ENCODE assay signal across 8 cellular contexts in the genomic region with DNA sequence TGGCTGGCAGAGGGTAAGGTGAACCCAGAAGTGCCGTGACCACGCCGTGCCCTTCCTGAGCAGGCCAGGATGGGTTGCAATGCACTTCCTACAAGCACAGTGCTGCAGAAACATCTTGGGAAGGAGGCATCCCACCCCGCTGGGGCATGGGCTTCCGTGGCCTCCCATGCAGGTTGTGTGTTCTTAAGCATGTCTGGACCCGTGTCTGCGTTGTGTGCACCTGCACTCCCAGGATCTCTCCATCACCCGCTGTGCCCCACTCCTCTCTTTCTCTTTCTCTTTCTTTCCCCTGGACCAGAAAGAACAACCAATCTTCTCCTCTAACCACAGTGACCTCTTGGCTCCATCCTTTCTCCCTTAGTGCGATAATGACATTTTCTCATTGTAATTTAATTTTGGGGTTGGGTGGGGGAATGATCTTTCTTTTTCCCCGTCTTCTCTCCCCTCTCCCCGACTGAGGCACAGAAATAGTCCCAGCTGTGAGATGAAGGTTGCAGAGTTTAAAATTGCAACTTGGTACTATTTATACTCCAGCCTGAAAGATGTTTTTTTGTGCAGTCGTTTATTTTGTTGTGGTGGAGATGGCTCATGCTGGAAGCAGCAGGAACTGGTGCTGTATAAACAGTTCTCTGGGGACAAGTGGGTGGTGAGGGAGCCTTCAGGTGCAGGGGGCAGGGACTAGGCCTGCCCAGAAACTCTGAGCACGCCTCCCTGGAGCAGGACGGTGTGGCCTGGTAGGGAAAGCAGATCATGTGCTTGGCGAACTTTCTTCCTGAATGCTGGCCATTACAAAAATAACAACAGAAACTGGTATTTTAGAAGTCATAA. TPM values are rescaled to one million over a fixed set of nuclear protein-coding genes. Genes with fewer than 3 reads are reported as not detected.
DNase-seq lines count a peak whose midpoint lies in the region; ATAC-seq and TF ChIP-seq lines count a peak whose summit lies in the region.

No MANE protein-coding gene starts in this region.

- H3K27ac ChIP-seq in SK-N-SH (ENCODE audit: low read depth in 2 of 2, low read length in 1 of 2), result no peak overlapping the region
- H3K27ac ChIP-seq in neural progenitor cell, result no peak overlapping the region
- no peak overlapping the region for H3K27ac ChIP-seq in substantia nigra (ENCODE audit: low read depth, low read length, poor library complexity, severe bottlenecking)

- H3K79me2 ChIP-seq in SK-N-SH (ENCODE audit: insufficient read depth), result peaks cover 16% of the 10 kb centered on the region; the same call in 1 of the 2 replicates
- no peaks in the 10 kb centered on the region for H3K79me2 ChIP-seq in neural progenitor cell (ENCODE audit: low read depth)

- H3K27me3 ChIP-seq in SK-N-SH (ENCODE audit: insufficient read depth), result no peaks in the 10 kb centered on the region
- no peaks in the 10 kb centered on the region for H3K27me3 ChIP-seq in neural progenitor cell

- H3F3A ChIP-seq in SK-N-SH (replicated peaks; ENCODE audit: insufficient read depth) (peaks cover 8% of the 10 kb centered on the region), neural progenitor cell (ENCODE audit: low read depth) (peaks cover 13% of the 10 kb centered on the region)

- peaks cover 64% of the 10 kb centered on the region for H3K4me1 Mint-ChIP-seq in activated CD8-positive, alpha-beta T cell treated with anti-CD3 and anti-CD28 coated beads for 36 hours (ENCODE audit: low read depth)
- peaks cover 30% of the 10 kb centered on the region for H3K4me1 Mint-ChIP-seq in neural progenitor cell

- H3K4me3 Mint-ChIP-seq in activated CD8-positive, alpha-beta T cell treated with anti-CD3 and anti-CD28 coated beads for 36 hours, result peak overlapping the region; percentile 69
- no peak overlapping the region for H3K4me3 Mint-ChIP-seq in neural progenitor cell

- H3K4me1 ChIP-seq in SK-N-SH (ENCODE audit: control insufficient read depth in 1 of 2, insufficient read depth in 2 of 2, low read depth in 1 of 2, low read length in 1 of 2), result peaks cover 6 to 12% of the 10 kb centered on the region in 2 experiments; a peak in 2 of 4 replicates
- no peaks in the 10 kb centered on the region for H3K4me1 ChIP-seq in neural progenitor cell

- H3K9me3 ChIP-seq in SK-N-SH (no peaks in the 10 kb centered on the region), neural progenitor cell (ENCODE audit: low read depth) (no peaks in the 10 kb centered on the region)

- H3K27me3 Mint-ChIP-seq in activated CD8-positive, alpha-beta T cell treated with anti-CD3 and anti-CD28 coated beads for 36 hours, result no peaks in the 10 kb centered on the region
- peaks cover 2% of the 10 kb centered on the region for H3K27me3 Mint-ChIP-seq in neural progenitor cell (ENCODE audit: insufficient read depth, low read depth)

- POLR2A ChIA-PET in SK-N-SH (lab: Yijun Ruan, JAX), result no interaction called here
- POLR2A ChIA-PET in activated CD8-positive, alpha-beta T cell treated with anti-CD3 and anti-CD28 coated beads for 36 hours (lab: Charles Lee), result interaction anchor here (0.5 to 6.0 kb wide), 6 partner anchors 9 to 141 kb away, joined by 3 to 25 read pairs (median 4); a partner anchor contains a TSS

- H4K20me1 ChIP-seq in SK-N-SH (ENCODE audit: insufficient read depth), result no peaks in the 10 kb centered on the region
- H4K20me1 ChIP-seq in neural progenitor cell (ENCODE audit: low read depth), result no peaks in the 10 kb centered on the region

- H3K9ac ChIP-seq in SK-N-SH (no peak overlapping the region), neural progenitor cell (no peak overlapping the region)

- TF ChIP-seq EP300 in SK-N-SH (IDR thresholded peaks at IDR 0.05; ENCODE audit: borderline replicate concordance in 1 of 2, low read depth in 1 of 2, low read length in 1 of 2), result no peak

- DNase-seq in SK-N-SH (no peak), neural progenitor cell (ENCODE audit: low spot score) (no peak), substantia nigra (lab: John Stamatoyannopoulos, UW) (no peak), medulla oblongata (ENCODE audit: extremely low spot score) (no peak), DMS 273 treated with DMSO at 0.1 percent for 48 hours (lab: John Stamatoyannopoulos, UW) (no peak)
- DNase-seq in activated CD8-positive, alpha-beta T cell treated with anti-CD3 and anti-CD28 coated beads for 36 hours, result peak; percentile 45

- H3K36me3 Mint-ChIP-seq in activated CD8-positive, alpha-beta T cell treated with anti-CD3 and anti-CD28 coated beads for 36 hours (ENCODE audit: low read depth), result peaks cover 16% of the 10 kb centered on the region
- H3K36me3 Mint-ChIP-seq in neural progenitor cell, result peaks cover 7% of the 10 kb centered on the region

- CTCF ChIA-PET in SK-N-SH (lab: Yijun Ruan, JAX), result interaction anchor here (1.1 to 1.6 kb wide), 5 partner anchors 21 to 116 kb away, joined by 3 to 8 read pairs (median 5); a partner anchor contains a TSS
- CTCF ChIA-PET in activated CD8-positive, alpha-beta T cell treated with anti-CD3 and anti-CD28 coated beads for 36 hours (lab: Charles Lee), result interaction anchor here (1.2 to 10.1 kb wide), 3 partner anchors 9 to 114 kb away, joined by 3 to 112 read pairs (median 3); a partner anchor contains a TSS

- H3K36me3 ChIP-seq in SK-N-SH (replicated peaks in 1 of 2; ENCODE audit: control insufficient read depth in 1 of 2, insufficient read depth in 2 of 2, low read length in 1 of 2) (no peaks in the 10 kb centered on the region), neural progenitor cell (no peaks in the 10 kb centered on the region)

- peak overlapping the region; percentile 90 for H3K27ac Mint-ChIP-seq in activated CD8-positive, alpha-beta T cell treated with anti-CD3 and anti-CD28 coated beads for 36 hours
- peak overlapping the region; percentile 3 for H3K27ac Mint-ChIP-seq in neural progenitor cell

- H2AFZ ChIP-seq in SK-N-SH (ENCODE audit: low read depth), result no peak overlapping the region
- no peak overlapping the region for H2AFZ ChIP-seq in neural progenitor cell (replicated peaks)

- intact Hi-C loops in activated CD8-positive, alpha-beta T cell treated with anti-CD3 and anti-CD28 coated beads for 36 hours (cut with micrococcal nuclease), result loop anchor here (5.0 kb wide), 1 partner anchor 112 kb away; no protein-coding TSS in a partner anchor

- no peaks in the 10 kb centered on the region for H3K9me3 Mint-ChIP-seq in activated CD8-positive, alpha-beta T cell treated with anti-CD3 and anti-CD28 coated beads for 36 hours
- no peaks in the 10 kb centered on the region for H3K9me3 Mint-ChIP-seq in neural progenitor cell

- 77% methylated on average over 14 of the region's 15 CpGs for whole genome bisulfite sequencing in SK-N-SH (ENCODE audit: low lambda C conversion rate)

- no peaks in the 10 kb centered on the region for H3K9me2 ChIP-seq in SK-N-SH

- H3K4me2 ChIP-seq in SK-N-SH (peak overlapping the region; percentile 25; the same call in 1 of the 2 replicates), neural progenitor cell (no peak overlapping the region)

- no peak for TF ChIP-seq RAD21 in SK-N-SH (IDR thresholded peaks at IDR 0.05; ENCODE audit: low read length)

- TF ChIP-seq CTCF in SK-N-SH (IDR thresholded peaks at IDR 0.05) (no peak), neural progenitor cell (IDR thresholded peaks at IDR 0.05) (no peak)
- TF ChIP-seq CTCF in activated CD8-positive, alpha-beta T cell treated with anti-CD3 and anti-CD28 coated beads for 36 hours (IDR thresholded peaks at IDR 0.05), result no peak

- H3K4me3 ChIP-seq in SK-N-SH (ENCODE audit: low read depth in 2 of 2, low read length in 1 of 2) (no peak overlapping the region), neural progenitor cell (no peak overlapping the region)

- no peak for ATAC-seq in SK-N-SH treated with all-trans-retinoic acid at 6 μM for 48 hours
- peak; percentile 38 for ATAC-seq in HG03095 (IDR thresholded peaks at IDR 0.05; ENCODE audit: unreplicated experiment)
- ATAC-seq in activated CD8-positive, alpha-beta T cell treated with anti-CD3 and anti-CD28 coated beads for 36 hours, result peak; percentile 38

TF ChIP-seq in SK-N-SH, 30 proteins besides CTCF, POLR2A, EP300 and RAD21 (continues in another document):
- TF ChIP-seq NRF1 (IDR thresholded peaks at IDR 0.05; ENCODE audit: low read depth, low read length) (no peak), RCOR1 (IDR thresholded peaks at IDR 0.05; ENCODE audit: low read length) (no peak), GABPA (IDR thresholded peaks at IDR 0.05; ENCODE audit: low read depth) (no peak), GATA2 (CRISPR knock-in tag; IDR thresholded peaks at IDR 0.05) (no peak)
- TF ChIP-seq, protein P1, sequence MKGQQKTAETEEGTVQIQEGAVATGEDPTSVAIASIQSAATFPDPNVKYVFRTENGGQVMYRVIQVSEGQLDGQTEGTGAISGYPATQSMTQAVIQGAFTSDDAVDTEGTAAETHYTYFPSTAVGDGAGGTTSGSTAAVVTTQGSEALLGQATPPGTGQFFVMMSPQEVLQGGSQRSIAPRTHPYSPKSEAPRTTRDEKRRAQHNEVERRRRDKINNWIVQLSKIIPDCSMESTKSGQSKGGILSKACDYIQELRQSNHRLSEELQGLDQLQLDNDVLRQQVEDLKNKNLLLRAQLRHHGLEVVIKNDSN (IDR thresholded peaks at IDR 0.05; ENCODE audit: borderline replicate concordance, low read depth), result no peak

TF ChIP-seq in SK-N-SH treated with all-trans-retinoic acid at 6 μM for 48 hours, 23 proteins besides CTCF, POLR2A, EP300 and RAD21 (continues in another document):
- TF ChIP-seq, protein P2, sequence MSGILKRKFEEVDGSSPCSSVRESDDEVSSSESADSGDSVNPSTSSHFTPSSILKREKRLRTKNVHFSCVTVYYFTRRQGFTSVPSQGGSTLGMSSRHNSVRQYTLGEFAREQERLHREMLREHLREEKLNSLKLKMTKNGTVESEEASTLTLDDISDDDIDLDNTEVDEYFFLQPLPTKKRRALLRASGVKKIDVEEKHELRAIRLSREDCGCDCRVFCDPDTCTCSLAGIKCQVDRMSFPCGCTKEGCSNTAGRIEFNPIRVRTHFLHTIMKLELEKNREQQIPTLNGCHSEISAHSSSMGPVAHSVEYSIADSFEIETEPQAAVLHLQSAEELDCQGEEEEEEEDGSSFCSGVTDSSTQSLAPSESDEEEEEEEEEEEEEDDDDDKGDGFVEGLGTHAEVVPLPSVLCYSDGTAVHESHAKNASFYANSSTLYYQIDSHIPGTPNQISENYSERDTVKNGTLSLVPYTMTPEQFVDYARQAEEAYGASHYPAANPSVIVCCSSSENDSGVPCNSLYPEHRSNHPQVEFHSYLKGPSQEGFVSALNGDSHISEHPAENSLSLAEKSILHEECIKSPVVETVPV (CRISPR knock-in tag; IDR thresholded peaks at IDR 0.05), result no peak
- TF ChIP-seq ISL1 (CRISPR knock-in tag; IDR thresholded peaks at IDR 0.05), result no peak
- TF ChIP-seq SNAI2 (CRISPR knock-in tag; IDR thresholded peaks at IDR 0.05), result no peak
- no peak for TF ChIP-seq BACH2 (CRISPR knock-in tag; IDR thresholded peaks at IDR 0.05; ENCODE audit: borderline replicate concordance)
- no peak for TF ChIP-seq TCF4 (CRISPR knock-in tag; IDR thresholded peaks at IDR 0.05; ENCODE audit: borderline replicate concordance)
- no peak for TF ChIP-seq ZC3H10 (CRISPR knock-in tag; IDR thresholded peaks at IDR 0.05)
- TF ChIP-seq PPARA (CRISPR knock-in tag; IDR thresholded peaks at IDR 0.05; ENCODE audit: borderline replicate concordance), result no peak

RNA-seq across cellular contexts. Expression of a gene that starts 20.5 kb away (rescaled TPM):
- polyA plus RNA-seq in SK-N-SH (2012; rRNA removed), result 23.3 and 43.8 TPM in 2 replicates
- polyA plus RNA-seq in SK-N-SH (2012; cell fraction: cytosol; rRNA removed), result 22.2 and 30.8 TPM in 2 replicates
- 17.8 and 20.9 TPM in 2 replicates for polyA plus RNA-seq in SK-N-SH (2012; cell fraction: nucleus; rRNA removed)
- total RNA-seq in activated CD8-positive, alpha-beta T cell treated with anti-CD3 and anti-CD28 coated beads for 36 hours, result 10 to 100 TPM; 27.3 to 31.7 TPM
- total RNA-seq in neural progenitor cell (ENCODE audit: low replicate concordance), result 15.3 and 24.1 TPM in 2 replicates
